Comparison of ENCODE assay signal across 13 cellular contexts in the genomic region with DNA sequence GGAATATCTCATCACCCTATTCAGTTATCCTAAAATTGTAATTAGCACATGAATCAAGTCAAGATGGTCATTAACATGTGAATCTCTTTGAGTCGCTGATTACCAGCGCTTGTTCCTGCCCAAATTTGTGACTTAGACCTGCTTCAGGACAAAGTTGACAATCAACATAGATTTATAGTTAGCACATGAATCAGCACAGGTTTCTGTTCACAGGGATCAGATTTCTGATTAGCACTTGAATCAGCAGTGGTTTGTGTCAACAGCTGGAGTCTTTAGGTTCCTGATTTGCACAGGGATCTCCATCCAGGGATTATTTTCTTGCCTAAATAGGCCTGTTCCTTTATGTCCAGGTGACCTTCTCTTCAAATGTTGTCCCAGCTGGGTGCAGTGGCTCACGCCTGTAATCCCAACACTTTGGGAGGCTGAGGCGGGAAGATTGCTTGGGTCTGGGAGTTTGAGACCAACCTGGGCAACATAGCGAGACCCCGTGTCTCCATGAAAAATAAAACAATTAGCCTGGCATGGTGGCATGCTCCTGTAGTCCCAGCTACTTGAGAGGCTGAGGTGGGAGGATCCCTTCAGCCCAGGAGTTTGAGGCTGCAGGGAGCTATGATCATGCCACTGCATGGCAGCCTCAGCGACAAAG. TPM values are rescaled to one million over a fixed set of nuclear protein-coding genes. Genes with fewer than 3 reads are reported as not detected.
A peak's percentile ranks its signal among the peaks of the same experiment; 100 is the strongest.
DNase-seq lines count a peak whose midpoint lies in the region; ATAC-seq and TF ChIP-seq lines count a peak whose summit lies in the region.
"Had no signal": no experiment of that assay in that cellular context is flagged by ENCODE, and none has a peak within 500 bp of the region (broad histone marks: within the 10 kb centered on the region; RNA-seq: fewer than 3 reads in every experiment).

No MANE protein-coding gene starts in this region.

- H3K9me2 ChIP-seq in hepatocyte (replicated peaks; ENCODE audit: insufficient read depth) = no peaks in the 10 kb centered on the region

- no peaks in the 10 kb centered on the region for H3K27me3 Mint-ChIP-seq in activated T-helper 1 cell treated with anti-CD3 and anti-CD28 coated beads, Interleukin-12 subunit alpha, Interleukin-12 subunit beta, Interleukin-2, Interleukin-4 antibody, amounts not matched to agents 30 ng/mL and 10 ng/mL and 1 ng/mL, durations not matched to agents 14 hours and 24 hours and 36 hours (ENCODE audit: insufficient read depth)
- H3K27me3 Mint-ChIP-seq in neural progenitor cell (ENCODE audit: insufficient read depth, low read depth) = no peaks in the 10 kb centered on the region

- peak; percentile 39 for DNase-seq in NCI-H146 (lab: John Stamatoyannopoulos, UW)
- DNase-seq in NCI-H146 treated with DMSO at 0.1 percent for 48 hours (lab: John Stamatoyannopoulos, UW; ENCODE audit: unreplicated experiment) = no peak
- no peak for DNase-seq in activated T-helper 1 cell treated with anti-CD3 and anti-CD28 coated beads, Interleukin-12 subunit alpha, Interleukin-12 subunit beta, Interleukin-2, Interleukin-4 antibody, amounts not matched to agents 30 ng/mL and 10 ng/mL and 1 ng/mL, durations not matched to agents 14 hours and 24 hours and 36 hours (ENCODE audit: low spot score)
- DNase-seq in neural progenitor cell (ENCODE audit: low spot score) = no peak
- DNase-seq in NAMALWA (ENCODE audit: low spot score) = no peak
- DNase-seq in hepatocyte (ENCODE audit: low spot score) = no peak

- H4K20me1 ChIP-seq in neural progenitor cell (ENCODE audit: low read depth) (peaks cover 7% of the 10 kb centered on the region), hepatocyte (ENCODE audit: insufficient read depth, poor library complexity, severe bottlenecking) (no peaks in the 10 kb centered on the region)

- peaks cover 30% of the 10 kb centered on the region for H3K4me1 Mint-ChIP-seq in activated T-helper 1 cell treated with anti-CD3 and anti-CD28 coated beads, Interleukin-12 subunit alpha, Interleukin-12 subunit beta, Interleukin-2, Interleukin-4 antibody, amounts not matched to agents 30 ng/mL and 10 ng/mL and 1 ng/mL, durations not matched to agents 14 hours and 24 hours and 36 hours (ENCODE audit: low read depth)
- H3K4me1 Mint-ChIP-seq in neural progenitor cell = peaks cover 23% of the 10 kb centered on the region

- H2AFZ ChIP-seq in neural progenitor cell (replicated peaks) (peak overlapping the region; percentile 60), hepatocyte (no peak overlapping the region)

- H3K27me3 ChIP-seq in HUES64 (ENCODE audit: insufficient read depth, low read length) = no peaks in the 10 kb centered on the region
- no peaks in the 10 kb centered on the region for H3K27me3 ChIP-seq in neural progenitor cell
- H3K27me3 ChIP-seq in hepatocyte = no peaks in the 10 kb centered on the region
- H3K27me3 ChIP-seq: esophagus muscularis mucosa, SJSA1 had no signal

- TF ChIP-seq CTCF in neural progenitor cell (IDR thresholded peaks at IDR 0.05) (no peak), hepatocyte (IDR thresholded peaks at IDR 0.05; ENCODE audit: poor library complexity) (no peak)

- H3K9me3 ChIP-seq in HUES64 (ENCODE audit: insufficient read depth, low read depth, low read length) (no peaks in the 10 kb centered on the region), neural progenitor cell (ENCODE audit: low read depth) (no peaks in the 10 kb centered on the region), hepatocyte (ENCODE audit: low read depth) (no peaks in the 10 kb centered on the region)
- H3K9me3 ChIP-seq: esophagus muscularis mucosa, heart right ventricle, left lung, SJSA1 had no signal

- no peak for ATAC-seq in GM19452 (IDR thresholded peaks at IDR 0.05; ENCODE audit: unreplicated experiment)

- H3K9me3 Mint-ChIP-seq in activated T-helper 1 cell treated with anti-CD3 and anti-CD28 coated beads, Interleukin-12 subunit alpha, Interleukin-12 subunit beta, Interleukin-2, Interleukin-4 antibody, amounts not matched to agents 30 ng/mL and 10 ng/mL and 1 ng/mL, durations not matched to agents 14 hours and 24 hours and 36 hours = no peaks in the 10 kb centered on the region
- no peaks in the 10 kb centered on the region for H3K9me3 Mint-ChIP-seq in neural progenitor cell

- H3K36me3 Mint-ChIP-seq in activated T-helper 1 cell treated with anti-CD3 and anti-CD28 coated beads, Interleukin-12 subunit alpha, Interleukin-12 subunit beta, Interleukin-2, Interleukin-4 antibody, amounts not matched to agents 30 ng/mL and 10 ng/mL and 1 ng/mL, durations not matched to agents 14 hours and 24 hours and 36 hours (ENCODE audit: low read depth) = no peaks in the 10 kb centered on the region
- no peaks in the 10 kb centered on the region for H3K36me3 Mint-ChIP-seq in neural progenitor cell

- H3K4me3 ChIP-seq in HUES64 (ENCODE audit: low read length) (peak overlapping the region; percentile 34), neural progenitor cell (no peak overlapping the region), hepatocyte (no peak overlapping the region)
- H3K4me3 ChIP-seq: left lung, SJSA1 had no signal

- H3K4me2 ChIP-seq in neural progenitor cell = peak overlapping the region; percentile 58
- no peak overlapping the region for H3K4me2 ChIP-seq in hepatocyte

- H3K36me3 ChIP-seq in HUES64 (ENCODE audit: insufficient read depth, low read length) (no peaks in the 10 kb centered on the region), neural progenitor cell (no peaks in the 10 kb centered on the region), hepatocyte (replicated peaks; ENCODE audit: insufficient read depth, low read depth) (no peaks in the 10 kb centered on the region)
- H3K36me3 ChIP-seq: esophagus muscularis mucosa, heart right ventricle, left lung, SJSA1 had no signal

- WGBS in HUES64 = 50% methylated on average over 7 of the region's 7 CpGs
- WGBS in hepatocyte (ENCODE audit: low lambda C conversion rate, missing lambda C conversion rate) = 52% methylated on average over 7 of the region's 7 CpGs

- H3K4me1 ChIP-seq in HUES64 (ENCODE audit: insufficient read depth, low read length) = peaks cover 9% of the 10 kb centered on the region
- peaks cover 7% of the 10 kb centered on the region for H3K4me1 ChIP-seq in neural progenitor cell
- peaks cover 4% of the 10 kb centered on the region for H3K4me1 ChIP-seq in hepatocyte (ENCODE audit: insufficient read depth)

- H3K27ac Mint-ChIP-seq in activated T-helper 1 cell treated with anti-CD3 and anti-CD28 coated beads, Interleukin-12 subunit alpha, Interleukin-12 subunit beta, Interleukin-2, Interleukin-4 antibody, amounts not matched to agents 30 ng/mL and 10 ng/mL and 1 ng/mL, durations not matched to agents 14 hours and 24 hours and 36 hours = no peak overlapping the region
- no peak overlapping the region for H3K27ac Mint-ChIP-seq in neural progenitor cell

- H3K4me3 Mint-ChIP-seq in activated T-helper 1 cell treated with anti-CD3 and anti-CD28 coated beads, Interleukin-12 subunit alpha, Interleukin-12 subunit beta, Interleukin-2, Interleukin-4 antibody, amounts not matched to agents 30 ng/mL and 10 ng/mL and 1 ng/mL, durations not matched to agents 14 hours and 24 hours and 36 hours = peak overlapping the region; percentile 8
- no peak overlapping the region for H3K4me3 Mint-ChIP-seq in neural progenitor cell

- peaks cover 12% of the 10 kb centered on the region for H3F3A ChIP-seq in neural progenitor cell (ENCODE audit: low read depth)

- H3K79me2 ChIP-seq in neural progenitor cell (ENCODE audit: low read depth) (peaks cover 10% of the 10 kb centered on the region), hepatocyte (peaks cover 22% of the 10 kb centered on the region)

- peak overlapping the region; percentile 83; the same call in 1 of the 2 replicates for H3K27ac ChIP-seq in HUES64 (ENCODE audit: low read depth, low read length)
- no peak overlapping the region for H3K27ac ChIP-seq in neural progenitor cell
- H3K27ac ChIP-seq in hepatocyte = no peak overlapping the region
- H3K27ac ChIP-seq: esophagus muscularis mucosa, heart right ventricle, left lung, SJSA1 had no signal

- intact Hi-C loops in activated T-helper 1 cell treated with anti-CD3 and anti-CD28 coated beads, Interleukin-12 subunit alpha, Interleukin-12 subunit beta, Interleukin-2, Interleukin-4 antibody, amounts not matched to agents 30 ng/mL and 10 ng/mL and 1 ng/mL, durations not matched to agents 14 hours and 24 hours and 36 hours (cut with micrococcal nuclease) = no loop called here

- H3K9ac ChIP-seq in HUES64 (ENCODE audit: low read depth, low read length) (no peak overlapping the region), neural progenitor cell (no peak overlapping the region)

RNA-seq across cellular contexts. Expression of gene LRFN3, which starts 3.8 kb away (rescaled TPM):
- 18.7 TPM for polyA plus RNA-seq in HUES64 (2013, experiment 1 of 2)
- 23.6 TPM for polyA plus RNA-seq in HUES64 (2013, experiment 2 of 2)
- total RNA-seq in activated T-helper 1 cell treated with anti-CD3 and anti-CD28 coated beads, Interleukin-12 subunit alpha, Interleukin-12 subunit beta, Interleukin-2, Interleukin-4 antibody, amounts not matched to agents 30 ng/mL and 10 ng/mL and 1 ng/mL, durations not matched to agents 14 hours and 24 hours and 36 hours = 11.6 and 13.6 TPM in 2 replicates
- total RNA-seq in neural progenitor cell (ENCODE audit: low replicate concordance) (2.3 and 9.5 TPM in 2 replicates), hepatocyte (4.7 and 5.3 TPM in 2 replicates)
- polyA plus RNA-seq in hepatocyte = 15.6 and 19.2 TPM in 2 replicates

RNA-seq across cellular contexts. Expression of gene TYROBP, which starts 24.3 kb away (rescaled TPM):
- polyA plus RNA-seq in HUES64 (2013, experiment 1 of 2) = not detected
- polyA plus RNA-seq in HUES64 (2013, experiment 2 of 2) = not detected
- not detected in 2 replicates for total RNA-seq in activated T-helper 1 cell treated with anti-CD3 and anti-CD28 coated beads, Interleukin-12 subunit alpha, Interleukin-12 subunit beta, Interleukin-2, Interleukin-4 antibody, amounts not matched to agents 30 ng/mL and 10 ng/mL and 1 ng/mL, durations not matched to agents 14 hours and 24 hours and 36 hours
- not detected in 2 replicates for total RNA-seq in neural progenitor cell (ENCODE audit: low replicate concordance)
- 2.8 and 5.9 TPM in 2 replicates for total RNA-seq in hepatocyte
- polyA plus RNA-seq in hepatocyte = 2.9 and 4.9 TPM in 2 replicates
- total RNA-seq: myocyte, SJSA1 had no signal

RNA-seq across cellular contexts. Expression of gene HCST, which starts 30.1 kb away (rescaled TPM):
- polyA plus RNA-seq in HUES64 (2013, experiment 1 of 2) = not detected
- polyA plus RNA-seq in HUES64 (2013, experiment 2 of 2) = 0.57 TPM
- total RNA-seq in activated T-helper 1 cell treated with anti-CD3 and anti-CD28 coated beads, Interleukin-12 subunit alpha, Interleukin-12 subunit beta, Interleukin-2, Interleukin-4 antibody, amounts not matched to agents 30 ng/mL and 10 ng/mL and 1 ng/mL, durations not matched to agents 14 hours and 24 hours and 36 hours = 58.5 and 62.2 TPM in 2 replicates
- total RNA-seq in neural progenitor cell (ENCODE audit: low replicate concordance) (not detected in 2 replicates), hepatocyte (0.97 and 1.4 TPM in 2 replicates)
- 3.9 and 4.8 TPM in 2 replicates for polyA plus RNA-seq in hepatocyte
- total RNA-seq: myocyte, SJSA1 had no signal

RNA-seq across cellular contexts. Expression of gene NFKBID, which starts 32.1 kb away (rescaled TPM):
- polyA plus RNA-seq in HUES64 (2013, experiment 1 of 2) = 5.6 TPM
- 5.6 TPM for polyA plus RNA-seq in HUES64 (2013, experiment 2 of 2)
- 163 and 164 TPM in 2 replicates for total RNA-seq in activated T-helper 1 cell treated with anti-CD3 and anti-CD28 coated beads, Interleukin-12 subunit alpha, Interleukin-12 subunit beta, Interleukin-2, Interleukin-4 antibody, amounts not matched to agents 30 ng/mL and 10 ng/mL and 1 ng/mL, durations not matched to agents 14 hours and 24 hours and 36 hours
- 1.3 and 4.7 TPM in 2 replicates for total RNA-seq in neural progenitor cell (ENCODE audit: low replicate concordance)
- 2.7 and 3.9 TPM in 2 replicates for total RNA-seq in hepatocyte
- 7.3 and 10.8 TPM in 2 replicates for polyA plus RNA-seq in hepatocyte

Comparison
In these comparisons a context has a peak if more than half of its experiments do, and no peak if none do; other contexts are left out.
1. RNA of gene HCST, which starts 30.1 kb away (total RNA-seq): 58.5 to 62.2 TPM in activated T-helper 1 cell treated with anti-CD3 and anti-CD28 coated beads, Interleukin-12 subunit alpha, Interleukin-12 subunit beta, Interleukin-2, Interleukin-4 antibody, amounts not matched to agents 30 ng/mL and 10 ng/mL and 1 ng/mL, durations not matched to agents 14 hours and 24 hours and 36 hours; 0.97 to 1.4 TPM in hepatocyte and not detected in neural progenitor cell; every median in the first group is over 10 times any median in the second.